Comparison of ENCODE assay signal across 1 cellular context in genomic region chr19:45245826-45246225, GRCh38.
TF ChIP-seq lines count a peak whose summit lies in the region.

No MANE protein-coding gene starts in this region.

TF ChIP-seq in WTC11, 78 proteins besides CTCF, POLR2A, EP300 and RAD21 (continued from another document):
- TF ChIP-seq ZNF532 (CRISPR knock-in tag; IDR thresholded peaks at IDR 0.05; ENCODE audit: borderline replicate concordance), result no peak
